ENCODE assay signal across 28 cellular contexts in genomic region chr3:114365268-114365667, GRCh38.
DNase-seq lines count a peak whose midpoint lies in the region; ATAC-seq and TF ChIP-seq lines count a peak whose summit lies in the region.
"Had no signal": no experiment of that assay in that cellular context is flagged by ENCODE, and none has a peak within 500 bp of the region (broad histone marks: within the 10 kb centered on the region; RNA-seq: fewer than 3 reads in every experiment).

No MANE protein-coding gene starts in this region.

- POLR2A ChIA-PET in MCF 10A (lab: Yijun Ruan, JAX), result no interaction called here

- H3K4me3 Mint-ChIP-seq in MCF 10A (ENCODE audit: unreplicated experiment), result no peak overlapping the region
- H3K4me3 Mint-ChIP-seq in memory B cell, result no peak overlapping the region
- H3K4me3 Mint-ChIP-seq in nephron progenitor cell, result no peak overlapping the region
- H3K4me3 Mint-ChIP-seq: activated CD4-positive, alpha-beta T cell treated with anti-CD3 and anti-CD28 coated beads, Interleukin-2, amount 10 ng/mL, durations not matched to agents 24 days and 14 days; activated T-cell treated with anti-CD3 and anti-CD28 coated beads, Interleukin-2, amount 50 U/mL, for 72 hours; CD4-positive, alpha-beta memory T cell; dendritic cell treated with granulocyte-macrophage colony-stimulating factor and Interleukin-4, amounts not matched to agents 40 ng/mL and 50 ng/mL, for 4 days; natural killer cell treated with Interleukin-12 subunit alpha and Interleukin-12 subunit beta and Interleukin-15 and Interleukin-18, amount 100 ng/mL, for 72 hours had no signal

- intact Hi-C loops in breast epithelium (cut with DNase I; ENCODE audit: low total_unique reads), result no loop called here
- intact Hi-C loops in MCF 10A (cut with micrococcal nuclease), result no loop called here

- no peaks in the 10 kb centered on the region for H3K9me3 ChIP-seq in breast epithelium
- H3K9me3 ChIP-seq: SK-N-SH had no signal

- no peak overlapping the region for H3K27ac Mint-ChIP-seq in MCF 10A (ENCODE audit: low read depth, unreplicated experiment)
- peak overlapping the region; percentile 61 for H3K27ac Mint-ChIP-seq in memory B cell
- H3K27ac Mint-ChIP-seq in nephron progenitor cell, result no peak overlapping the region
- H3K27ac Mint-ChIP-seq: activated CD4-positive, alpha-beta T cell treated with anti-CD3 and anti-CD28 coated beads, Interleukin-2, amount 10 ng/mL, durations not matched to agents 24 days and 14 days; activated T-cell treated with anti-CD3 and anti-CD28 coated beads, Interleukin-2, amount 50 U/mL, for 72 hours; dendritic cell treated with granulocyte-macrophage colony-stimulating factor and Interleukin-4, amounts not matched to agents 40 ng/mL and 50 ng/mL, for 4 days; natural killer cell treated with Interleukin-12 subunit alpha and Interleukin-12 subunit beta and Interleukin-15 and Interleukin-18, amount 100 ng/mL, for 72 hours had no signal

- H3K27me3 ChIP-seq in breast epithelium, result no peaks in the 10 kb centered on the region
- H3K27me3 ChIP-seq: cardiac muscle cell had no signal

- no peak overlapping the region for H3K4me3 ChIP-seq in breast epithelium
- H3K4me3 ChIP-seq: cardiac muscle cell, skin epidermis had no signal

- H3K9me3 Mint-ChIP-seq in MCF 10A (ENCODE audit: unreplicated experiment) (no peaks in the 10 kb centered on the region), memory B cell (no peaks in the 10 kb centered on the region), nephron progenitor cell (no peaks in the 10 kb centered on the region)
- H3K9me3 Mint-ChIP-seq: activated CD4-positive, alpha-beta T cell treated with anti-CD3 and anti-CD28 coated beads, Interleukin-2, amount 10 ng/mL, durations not matched to agents 24 days and 14 days; activated T-cell treated with anti-CD3 and anti-CD28 coated beads, Interleukin-2, amount 50 U/mL, for 72 hours; CD4-positive, alpha-beta memory T cell; dendritic cell treated with granulocyte-macrophage colony-stimulating factor and Interleukin-4, amounts not matched to agents 40 ng/mL and 50 ng/mL, for 4 days; natural killer cell treated with Interleukin-12 subunit alpha and Interleukin-12 subunit beta and Interleukin-15 and Interleukin-18, amount 100 ng/mL, for 72 hours had no signal

- no TSS peak for BruUV-seq in MCF 10A (replicated peaks; lab: Mats Ljungman, UMichigan)

- H3K36me3 Mint-ChIP-seq in MCF 10A (ENCODE audit: insufficient read depth, unreplicated experiment), result no peaks in the 10 kb centered on the region
- peaks cover 15% of the 10 kb centered on the region for H3K36me3 Mint-ChIP-seq in memory B cell
- no peaks in the 10 kb centered on the region for H3K36me3 Mint-ChIP-seq in nephron progenitor cell (ENCODE audit: low read depth)
- H3K36me3 Mint-ChIP-seq: natural killer cell treated with Interleukin-12 subunit alpha and Interleukin-12 subunit beta and Interleukin-15 and Interleukin-18, amount 100 ng/mL, for 72 hours had no signal

- TF ChIP-seq POLR2A in breast epithelium (IDR thresholded peaks at IDR 0.05), result no peak

- H3K4me1 Mint-ChIP-seq in MCF 10A (ENCODE audit: insufficient read depth, unreplicated experiment) (peaks cover 7% of the 10 kb centered on the region), memory B cell (peaks cover under 1% of the 10 kb centered on the region), nephron progenitor cell (no peaks in the 10 kb centered on the region)
- H3K4me1 Mint-ChIP-seq: CD4-positive, alpha-beta memory T cell had no signal

- H3K36me3 ChIP-seq in breast epithelium, result no peaks in the 10 kb centered on the region
- H3K36me3 ChIP-seq: cardiac muscle cell had no signal

- H3K27me3 Mint-ChIP-seq in MCF 10A (ENCODE audit: insufficient read depth, unreplicated experiment) (no peaks in the 10 kb centered on the region), memory B cell (no peaks in the 10 kb centered on the region), nephron progenitor cell (ENCODE audit: low read depth, poor library complexity) (peaks cover 10% of the 10 kb centered on the region)
- H3K27me3 Mint-ChIP-seq: activated CD4-positive, alpha-beta T cell treated with anti-CD3 and anti-CD28 coated beads, Interleukin-2, amount 10 ng/mL, durations not matched to agents 24 days and 14 days; CD4-positive, alpha-beta memory T cell; dendritic cell treated with granulocyte-macrophage colony-stimulating factor and Interleukin-4, amounts not matched to agents 40 ng/mL and 50 ng/mL, for 4 days; natural killer cell treated with Interleukin-12 subunit alpha and Interleukin-12 subunit beta and Interleukin-15 and Interleukin-18, amount 100 ng/mL, for 72 hours had no signal

- no peaks in the 10 kb centered on the region for H3K4me1 ChIP-seq in breast epithelium

- DNase-seq in breast epithelium (ENCODE audit: low spot score in 2 of 2), result no peak
- DNase-seq in MCF 10A (ENCODE audit: unreplicated experiment), result no peak
- peak; percentile 75 for DNase-seq in fibroblast of gingiva (ENCODE audit: low read depth)
- DNase-seq in memory B cell (ENCODE audit: low spot score in 2 of 2), result no peak
- DNase-seq in smooth muscle cell of the brain vasculature (ENCODE audit: low read depth, low spot score), result peak; percentile 17
- no peak for DNase-seq in nephron progenitor cell
- DNase-seq in AG08395 (ENCODE audit: low spot score), result no peak
- DNase-seq: 8988T; activated CD4-positive, alpha-beta T cell treated with anti-CD3 and anti-CD28 coated beads, Interleukin-2, amount 10 ng/mL, durations not matched to agents 24 days and 14 days; activated naive CD4-positive, alpha-beta T cell treated with Interleukin-2 at 50 U/mL for 16 hours; activated T-cell treated with anti-CD3 and anti-CD28 coated beads, Interleukin-2, amount 50 U/mL, for 72 hours; AML-193; amniotic stem cell; CD4-positive, alpha-beta memory T cell; DMS 273 treated with DMSO at 0.1 percent for 48 hours; GOT3; KG1; NCI-H1436; NCI-H2171 treated with DMSO at 0.1 percent for 48 hours; NCI-H524 treated with DMSO at 0.1 percent for 48 hours; SK-N-SH; stimulated activated CD4-positive, alpha-beta T cell treated with anti-CD3 and anti-CD28 coated beads, Interleukin-1b, Interleukin-23, amount 100 ng/mL, for 48 hours had no signal

- no peak for ATAC-seq in memory B cell (ENCODE audit: low read depth)
- no peak for ATAC-seq in GM19463 (IDR thresholded peaks at IDR 0.05; ENCODE audit: unreplicated experiment)
- ATAC-seq: activated T-cell treated with anti-CD3 and anti-CD28 coated beads, Interleukin-2, amount 50 U/mL, for 72 hours; natural killer cell treated with Interleukin-12 subunit alpha and Interleukin-12 subunit beta and Interleukin-15 and Interleukin-18, amount 100 ng/mL, for 72 hours had no signal

- TF ChIP-seq CTCF in breast epithelium (IDR thresholded peaks at IDR 0.05) (no peak), MCF 10A (IDR thresholded peaks at IDR 0.05; ENCODE audit: unreplicated experiment) (no peak), nephron progenitor cell (IDR thresholded peaks at IDR 0.05) (no peak)

- H3K27ac ChIP-seq in breast epithelium, result peak overlapping the region; percentile 28 to 38
- H3K27ac ChIP-seq: cardiac muscle cell, VCaP had no signal

- CTCF ChIA-PET in MCF 10A (lab: Yijun Ruan, JAX), result interaction anchor here (1.4 to 3.1 kb wide), 2 partner anchors 18 to 20 kb away, joined by 4 to 19 read pairs; no protein-coding TSS in a partner anchor

Comparison
In these comparisons a context has a peak if more than half of its experiments do, and no peak if none do; other contexts are left out.
1. DNase-seq: peak in fibroblast of gingiva (single experiment) and smooth muscle cell of the brain vasculature (single experiment); none in breast epithelium (0 of 2), MCF 10A (single experiment), memory B cell (0 of 2), nephron progenitor cell (single experiment) and AG08395 (single experiment).